In the genomic region with DNA sequence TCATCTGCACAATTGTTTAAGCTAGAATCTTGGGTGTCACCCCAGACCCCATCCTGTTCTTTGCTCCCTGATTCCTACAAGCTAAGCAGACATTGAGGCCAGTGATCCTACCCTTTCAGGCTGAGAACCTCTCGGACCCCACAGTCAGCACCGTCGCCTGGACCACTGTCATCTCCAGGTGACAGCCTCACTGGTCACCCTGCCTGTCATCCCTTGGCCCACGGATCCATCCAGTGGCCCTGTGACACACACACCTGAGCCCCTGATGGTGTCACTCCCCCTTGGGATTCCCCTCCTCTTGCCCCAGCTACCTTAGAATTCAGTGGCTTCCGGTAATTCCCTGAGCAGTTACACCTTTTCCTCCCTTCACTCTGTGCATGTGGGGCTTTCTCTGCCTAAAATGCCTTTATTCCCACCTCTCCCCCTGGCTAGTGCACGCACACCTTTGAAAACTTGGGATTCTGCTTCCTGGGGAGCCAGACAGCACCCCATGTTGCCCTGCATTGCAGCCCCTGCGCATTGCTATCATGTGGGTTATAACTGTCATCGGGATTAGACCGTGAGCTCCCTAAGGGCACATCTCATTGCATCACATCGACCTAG, we compare ENCODE assay signal across 19 cellular contexts.
"Had no signal": no experiment of that assay in that cellular context is flagged by ENCODE, and none has a peak within 500 bp of the region (broad histone marks: within the 10 kb centered on the region; RNA-seq: fewer than 3 reads in every experiment).

No MANE protein-coding gene starts in this region.

- H3K4me3 Mint-ChIP-seq: activated naive CD8-positive, alpha-beta T cell treated with anti-CD3 and anti-CD28 coated beads, Interleukin-2, amount 10 ng/mL, durations not matched to agents 7 days and 5 days; stimulated activated naive CD8-positive, alpha-beta T cell treated with anti-CD3 and anti-CD28 coated beads, Interleukin-15, amount 100 ng/mL, for 72 hours; WTC11 had no signal

- H3K27me3 Mint-ChIP-seq: activated naive CD8-positive, alpha-beta T cell treated with anti-CD3 and anti-CD28 coated beads, Interleukin-2, amount 10 ng/mL, durations not matched to agents 7 days and 5 days; stimulated activated naive CD8-positive, alpha-beta T cell treated with anti-CD3 and anti-CD28 coated beads, Interleukin-15, amount 100 ng/mL, for 72 hours had no signal

- DNase-seq: activated CD4-positive, alpha-beta T cell treated with anti-CD3 and anti-CD28 coated beads for 48 hours; activated CD8-positive, alpha-beta memory T cell treated with anti-CD3 and anti-CD28 coated beads, Interleukin-2, amount 50 U/mL, for 48 hours; activated naive CD4-positive, alpha-beta T cell; activated naive CD8-positive, alpha-beta T cell treated with anti-CD3 and anti-CD28 coated beads, Interleukin-2, amount 10 ng/mL, durations not matched to agents 7 days and 5 days; anterior cingulate cortex; cortex of kidney; effector memory CD4-positive, alpha-beta T cell; foreskin fibroblast; immature natural killer cell; midbrain; nucleus accumbens; posterior cingulate gyrus; retina; stimulated activated CD4-positive, alpha-beta T cell treated with anti-CD3 and anti-CD28 coated beads, Interleukin-4, amount 100 ng/mL, for 1 hour; stimulated activated naive CD8-positive, alpha-beta T cell treated with anti-CD3 and anti-CD28 coated beads, Interleukin-15, amount 100 ng/mL, for 72 hours; testis had no signal

- ATAC-seq: SK-N-SH treated with all-trans-retinoic acid at 6 μM for 48 hours; stimulated activated naive CD8-positive, alpha-beta T cell treated with anti-CD3 and anti-CD28 coated beads, Interleukin-15, amount 100 ng/mL, for 72 hours; WTC11 had no signal

- H3K36me3 Mint-ChIP-seq: activated naive CD8-positive, alpha-beta T cell treated with anti-CD3 and anti-CD28 coated beads, Interleukin-2, amount 10 ng/mL, durations not matched to agents 7 days and 5 days; immature natural killer cell; WTC11 had no signal

- H3K27ac Mint-ChIP-seq: WTC11 had no signal

- H3K4me3 ChIP-seq: lung, testis had no signal

- H3K9me3 ChIP-seq: testis had no signal

- H3K9me3 Mint-ChIP-seq: activated naive CD8-positive, alpha-beta T cell treated with anti-CD3 and anti-CD28 coated beads, Interleukin-2, amount 10 ng/mL, durations not matched to agents 7 days and 5 days; immature natural killer cell; stimulated activated naive CD8-positive, alpha-beta T cell treated with anti-CD3 and anti-CD28 coated beads, Interleukin-15, amount 100 ng/mL, for 72 hours; WTC11 had no signal

- H3K27ac ChIP-seq: testis had no signal
